7 cellular contexts compared by ENCODE assay signal in the genomic region with DNA sequence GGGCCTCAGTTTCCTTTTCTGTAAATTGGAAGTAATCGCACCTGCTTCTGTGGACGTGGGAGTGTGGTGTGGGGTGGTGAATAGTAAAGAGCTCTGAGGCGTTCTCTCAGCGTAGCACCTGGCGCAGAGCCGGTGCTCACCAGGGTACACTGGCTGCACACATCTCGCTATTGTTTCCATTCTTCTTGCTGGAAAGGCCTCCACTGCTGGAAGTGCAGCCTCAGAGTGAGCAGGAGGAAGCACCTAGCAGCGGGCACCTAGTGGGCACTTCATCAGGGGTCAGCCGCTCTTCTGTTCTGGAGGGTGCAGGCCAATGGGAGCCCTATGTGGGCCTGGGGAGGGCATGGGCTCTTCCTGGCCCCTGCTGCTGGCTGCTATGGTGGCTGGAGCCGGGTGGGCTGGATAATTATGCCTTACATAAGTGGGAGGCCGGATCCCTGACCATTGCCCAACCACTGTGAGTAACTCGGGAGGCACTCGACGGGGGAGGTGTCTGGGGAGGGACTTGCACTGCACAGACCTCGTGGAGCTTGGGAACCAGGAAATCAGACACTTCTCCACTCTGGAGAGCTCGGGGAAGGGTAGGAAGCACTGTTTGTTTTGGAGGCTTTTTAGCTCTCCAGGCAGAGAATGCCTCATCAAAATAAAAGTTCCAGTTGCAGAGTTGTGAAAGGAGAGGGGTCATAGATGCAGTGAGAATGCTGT. TPM values are rescaled to one million over a fixed set of nuclear protein-coding genes. Genes with fewer than 3 reads are reported as not detected.
A peak's percentile ranks its signal among the peaks of the same experiment; 100 is the strongest.
DNase-seq lines count a peak whose midpoint lies in the region; TF ChIP-seq lines count a peak whose summit lies in the region.

No MANE protein-coding gene starts in this region.

- TF ChIP-seq POLR2A in erythroblast (IDR thresholded peaks at IDR 0.05; ENCODE audit: low read length) = peak; percentile 49
- peak in 1 of 2 donors; percentile 36 for TF ChIP-seq POLR2A in uterus (IDR thresholded peaks at IDR 0.05)

- H3K27ac ChIP-seq in muscle layer of colon (ENCODE audit: low read depth, low read length) (peak overlapping the region; percentile 94), uterus (peak overlapping the region; percentile 87 to 91)

- intact Hi-C loops in uterus (cut with DNase I; ENCODE audit: low total_unique reads) = no loop called here

- peaks cover 63% of the 10 kb centered on the region for H3K4me1 ChIP-seq in muscle layer of colon (ENCODE audit: insufficient read depth, low read length)
- peaks cover 11 to 23% of the 10 kb centered on the region in 2 donors for H3K4me1 ChIP-seq in uterus

- H3K9me3 ChIP-seq in muscle layer of colon (ENCODE audit: low read length) (no peaks in the 10 kb centered on the region), uterus (no peaks in the 10 kb centered on the region)

- peak in 1 of 4 experiments; percentile 12 for TF ChIP-seq CTCF in uterus (IDR thresholded peaks at IDR 0.05)

- peak; percentile 22 for DNase-seq in NCI-H1092 (lab: John Stamatoyannopoulos, UW)
- DNase-seq in T1000 (lab: John Stamatoyannopoulos, UW) = peak; percentile 71
- DNase-seq in erythroblast (lab: John Stamatoyannopoulos, UW) = peak; percentile 65 to 77
- peak; percentile 88 to 94 for DNase-seq in uterus
- DNase-seq in OCI-M2 (lab: John Stamatoyannopoulos, UW; ENCODE audit: unreplicated experiment) = no peak

- H3K9ac ChIP-seq in muscle layer of colon (ENCODE audit: low read length) = peak overlapping the region; percentile 62

- no peaks in the 10 kb centered on the region for H3K27me3 ChIP-seq in muscle layer of colon (ENCODE audit: control insufficient read depth in 1 of 2, insufficient read depth in 2 of 2, low read length in 2 of 2)
- H3K27me3 ChIP-seq in uterus = no peaks in the 10 kb centered on the region

- H3K4me3 ChIP-seq in GM08714 (ENCODE audit: low read length) = peak overlapping the region; percentile 71
- H3K4me3 ChIP-seq in muscle layer of colon (ENCODE audit: low read depth in 1 of 2, low read length in 2 of 2) = peak overlapping the region; percentile 70 to 87
- peak overlapping the region; percentile 61 to 88 for H3K4me3 ChIP-seq in uterus

- no peaks in the 10 kb centered on the region for H3K36me3 ChIP-seq in muscle layer of colon (ENCODE audit: insufficient read depth, low read length)
- H3K36me3 ChIP-seq in uterus = no peaks in the 10 kb centered on the region

RNA-seq across cellular contexts. Expression of a gene that starts 1.7 kb away (rescaled TPM):
- total RNA-seq in uterus = 10 to 100 TPM in 3 of 4 donors, 1 to 10 TPM in 1; 3.3 to 37.0 (median 12.5) TPM

RNA-seq across cellular contexts. Expression of a gene that starts 33.0 kb away (rescaled TPM):
- 1 to 10 TPM; 2.1 to 4.9 (median 3.8) TPM for total RNA-seq in uterus
